Comparison of ENCODE assay signal across 25 cellular contexts in genomic region chr9:98404157-98404695, GRCh38.
"Had no signal": no experiment of that assay in that cellular context is flagged by ENCODE, and none has a peak within 500 bp of the region (broad histone marks: within the 10 kb centered on the region; RNA-seq: fewer than 3 reads in every experiment).

No MANE protein-coding gene starts in this region.

- H3K36me3 ChIP-seq: colonic mucosa, esophagus squamous epithelium, gastroesophageal sphincter, heart right ventricle had no signal

- H3K4me1 ChIP-seq: body of pancreas, colonic mucosa, esophagus squamous epithelium, gastroesophageal sphincter, heart right ventricle had no signal

- DNase-seq: activated CD4-positive, alpha-beta memory T cell treated with anti-CD3 and anti-CD28 coated beads for 36 hours; activated CD4-positive, alpha-beta T cell treated with anti-CD3 and anti-CD28 coated beads for 36 hours; activated CD4-positive, alpha-beta T cell treated with anti-CD3 and anti-CD28 coated beads, Interleukin-2, amount 10 ng/mL, durations not matched to agents 24 days and 14 days; activated CD4-positive, CD25-positive, alpha-beta regulatory T cell; activated CD4-positive, CD25-positive, alpha-beta regulatory T cell treated with anti-CD3 and anti-CD28 coated beads, Interleukin-2, amount 50 U/mL, for 72 hours; activated CD8-positive, alpha-beta memory T cell treated with anti-CD3 and anti-CD28 coated beads, Interleukin-2, amount 10 ng/mL, durations not matched to agents 7 days and 5 days; activated CD8-positive, alpha-beta memory T cell treated with anti-CD3 and anti-CD28 coated beads, Interleukin-2, amount 50 U/mL, for 4 hours; activated CD8-positive, alpha-beta T cell treated with anti-CD3 and anti-CD28 coated beads, Interleukin-2, amount 10 ng/mL, durations not matched to agents 7 days and 5 days; activated effector memory CD4-positive, alpha-beta T cell treated with anti-CD3 and anti-CD28 coated beads, Interleukin-2, amount 50 U/mL, for 16 hours; activated naive CD4-positive, alpha-beta T cell treated with anti-CD3 and anti-CD28 coated beads for 36 hours; activated naive CD8-positive, alpha-beta T cell treated with anti-CD3 and anti-CD28 coated beads for 36 hours; activated T-cell treated with anti-CD3 and anti-CD28 coated beads, Interleukin-2, amount 50 U/mL, for 1 hour; activated T-cell treated with anti-CD3 and anti-CD28 coated beads, Interleukin-2, amount 50 U/mL, for 48 hours; amygdala; aorta; body of pancreas; caudate nucleus; colonic mucosa; effector CD8-positive, alpha-beta T cell; esophagus squamous epithelium; foreskin melanocyte; heart right ventricle; T-helper 2 cell had no signal

- H3K27ac ChIP-seq: body of pancreas, colonic mucosa, epithelial cell of prostate, esophagus squamous epithelium, gastroesophageal sphincter, heart right ventricle had no signal

- H3K9me3 ChIP-seq: body of pancreas, colonic mucosa, esophagus squamous epithelium, gastroesophageal sphincter, heart right ventricle had no signal

- ATAC-seq: activated CD4-positive, alpha-beta T cell treated with anti-CD3 and anti-CD28 coated beads for 36 hours; activated CD8-positive, alpha-beta memory T cell treated with anti-CD3 and anti-CD28 coated beads, Interleukin-2, amount 10 ng/mL, durations not matched to agents 7 days and 5 days; activated CD8-positive, alpha-beta T cell treated with anti-CD3 and anti-CD28 coated beads, Interleukin-2, amount 10 ng/mL, durations not matched to agents 7 days and 5 days; body of pancreas; gastroesophageal sphincter; heart right ventricle had no signal

- H3K4me3 ChIP-seq: body of pancreas, colonic mucosa, esophagus squamous epithelium, gastroesophageal sphincter, heart right ventricle had no signal

- H3K27me3 ChIP-seq: body of pancreas, colonic mucosa had no signal
